In genomic region chr2:164697688-164698290, GRCh38 we compare ENCODE assay signal across 8 cellular contexts.
DNase-seq lines count a peak whose midpoint lies in the region; TF ChIP-seq lines count a peak whose summit lies in the region.

No MANE protein-coding gene starts in this region.

- 94 to 98% methylated on average over 2 of the region's 2 CpGs for WGBS in GM23248 (ENCODE audit: low coverage in 1 of 2, low lambda C conversion rate in 2 of 2, missing lambda C conversion rate in 2 of 2), 2 experiments

- no peaks in the 10 kb centered on the region for H3K27me3 Mint-ChIP-seq in immature natural killer cell (ENCODE audit: low read depth in 3 of 3)
- H3K27me3 Mint-ChIP-seq in activated naive CD4-positive, alpha-beta T cell treated with anti-CD3 and anti-CD28 coated beads, Interleukin-2, amount 10 ng/mL, durations not matched to agents 7 days and 5 days = no peaks in the 10 kb centered on the region

- no peaks in the 10 kb centered on the region for H3K36me3 ChIP-seq in GM23248 (ENCODE audit: low read depth)

- peaks cover 0 to 2% (median 0%) of the 10 kb centered on the region in 6 donors for H3K9me3 Mint-ChIP-seq in immature natural killer cell
- no peaks in the 10 kb centered on the region for H3K9me3 Mint-ChIP-seq in activated naive CD4-positive, alpha-beta T cell treated with anti-CD3 and anti-CD28 coated beads, Interleukin-2, amount 10 ng/mL, durations not matched to agents 7 days and 5 days

- no peak overlapping the region for H3K27ac ChIP-seq in GM23248

- in situ Hi-C loops in GM23248 (cut with MboI) = no loop called here

- H3K4me3 Mint-ChIP-seq in immature natural killer cell = no peak overlapping the region
- H3K4me3 Mint-ChIP-seq in activated naive CD4-positive, alpha-beta T cell treated with anti-CD3 and anti-CD28 coated beads, Interleukin-2, amount 10 ng/mL, durations not matched to agents 7 days and 5 days = no peak overlapping the region

- H3K9ac ChIP-seq in GM23248 = no peak overlapping the region

- no peak overlapping the region for H3K4me2 ChIP-seq in GM23248 (ENCODE audit: unreplicated experiment)

- H4K20me1 ChIP-seq in GM23248 (ENCODE audit: insufficient read depth) = no peaks in the 10 kb centered on the region

- no peaks in the 10 kb centered on the region for H3K79me2 ChIP-seq in GM23248 (ENCODE audit: insufficient read depth)

- no peaks in the 10 kb centered on the region; the same call in 1 of the 2 replicates for H3K4me1 ChIP-seq in GM23248 (ENCODE audit: insufficient read depth)

- H3K36me3 Mint-ChIP-seq in immature natural killer cell = peaks cover 0 to 4% (median 0%) of the 10 kb centered on the region in 3 donors
- H3K36me3 Mint-ChIP-seq in activated naive CD4-positive, alpha-beta T cell treated with anti-CD3 and anti-CD28 coated beads, Interleukin-2, amount 10 ng/mL, durations not matched to agents 7 days and 5 days = no peaks in the 10 kb centered on the region

- peak; percentile 45 for TF ChIP-seq CTCF in AG09309 (IDR thresholded peaks at IDR 0.05; ENCODE audit: control insufficient read depth, insufficient read depth, low read depth, low read length, missing control alignments)

- no peaks in the 10 kb centered on the region for H3K4me1 Mint-ChIP-seq in immature natural killer cell
- no peaks in the 10 kb centered on the region for H3K4me1 Mint-ChIP-seq in activated naive CD4-positive, alpha-beta T cell treated with anti-CD3 and anti-CD28 coated beads, Interleukin-2, amount 10 ng/mL, durations not matched to agents 7 days and 5 days

- H3K4me3 ChIP-seq in AG09309 (ENCODE audit: control insufficient read depth, low read depth, low read length) = no peak overlapping the region
- H3K4me3 ChIP-seq in GM23248 = no peak overlapping the region

- CTCF ChIA-PET in activated naive CD4-positive, alpha-beta T cell treated with anti-CD3 and anti-CD28 coated beads, Interleukin-2, amount 10 ng/mL, durations not matched to agents 7 days and 5 days (lab: Charles Lee) = no interaction called here

- H3K27ac Mint-ChIP-seq in immature natural killer cell = no peak overlapping the region
- H3K27ac Mint-ChIP-seq in activated naive CD4-positive, alpha-beta T cell treated with anti-CD3 and anti-CD28 coated beads, Interleukin-2, amount 10 ng/mL, durations not matched to agents 7 days and 5 days = no peak overlapping the region

- no peak for DNase-seq in AG09309 (ENCODE audit: low read depth)
- DNase-seq in GM23248 = peak; percentile 31
- DNase-seq in RKO (ENCODE audit: low spot score) = peak; percentile 27
- DNase-seq in germinal center (ENCODE audit: low spot score) = peak; percentile 11
- no peak for DNase-seq in HPDE6-E6E7 (ENCODE audit: extremely low spot score)
- DNase-seq in stimulated activated CD4-positive, alpha-beta T cell treated with anti-CD3 and anti-CD28 coated beads, Interleukin-2, amount 100 ng/mL, for 24 hours = no peak
- DNase-seq in immature natural killer cell = no peak
- DNase-seq in activated naive CD4-positive, alpha-beta T cell treated with anti-CD3 and anti-CD28 coated beads, Interleukin-2, amount 10 ng/mL, durations not matched to agents 7 days and 5 days = no peak

- no peaks in the 10 kb centered on the region for H3K27me3 ChIP-seq in GM23248 (replicated peaks; ENCODE audit: insufficient read depth)

- H3K9me2 ChIP-seq in GM23248 (ENCODE audit: insufficient read depth) = no peaks in the 10 kb centered on the region

- H2AFZ ChIP-seq in GM23248 = no peak overlapping the region

- no peaks in the 10 kb centered on the region for H3K9me3 ChIP-seq in GM23248 (ENCODE audit: low read depth)

- no peaks in the 10 kb centered on the region for H3F3A ChIP-seq in GM23248 (ENCODE audit: insufficient read depth)

Comparison
In these comparisons a context has a peak if more than half of its experiments do, and no peak if none do; other contexts are left out.
1. DNase-seq: peak in GM23248 (single experiment), RKO (single experiment) and germinal center (single experiment); none in AG09309 (single experiment), HPDE6-E6E7 (single experiment), stimulated activated CD4-positive, alpha-beta T cell treated with anti-CD3 and anti-CD28 coated beads, Interleukin-2, amount 100 ng/mL, for 24 hours (0 of 2), immature natural killer cell (0 of 3) and activated naive CD4-positive, alpha-beta T cell treated with anti-CD3 and anti-CD28 coated beads, Interleukin-2, amount 10 ng/mL, durations not matched to agents 7 days and 5 days (single experiment).